In genomic region chr21:34543017-34543416, GRCh38 we compare ENCODE assay signal across 21 cellular contexts. TPM values are rescaled to one million over a fixed set of nuclear protein-coding genes. Genes with fewer than 3 reads are reported as not detected.
DNase-seq lines count a peak whose midpoint lies in the region; ATAC-seq, FAIRE-seq and TF ChIP-seq lines count a peak whose summit lies in the region.
"Had no signal": no experiment of that assay in that cellular context is flagged by ENCODE, and none has a peak within 500 bp of the region (broad histone marks: within the 10 kb centered on the region; RNA-seq: fewer than 3 reads in every experiment).

No MANE protein-coding gene starts in this region.

- H3K9me3 ChIP-seq in kidney (ENCODE audit: control insufficient read depth in 1 of 2, low read length in 2 of 2): peaks cover 0 to 3% of the 10 kb centered on the region in 2 donors

- ATAC-seq in stimulated activated memory B cell treated with anti-CD40 and anti-IgM and Interleukin-4, amounts not matched to agents 10 μg/mL and 1 μg/mL and 100 μg/mL, for 72 hours: no peak
- ATAC-seq in Right ventricle myocardium inferior: no peak

- DNase-seq in HFFc6 (no peak), kidney (no peak), cardiac septum (ENCODE audit: low spot score) (no peak), Right ventricle myocardium inferior (ENCODE audit: missing footprints) (no peak), SKM-1 treated with dmso at 0.1 percent for 144 hours (lab: John Stamatoyannopoulos, UW; ENCODE audit: unreplicated experiment) (no peak)
- no peak for DNase-seq in activated T-helper 2 cell treated with anti-CD3 and anti-CD28 coated beads, Interferon-gamma antibody, Interleukin-2, Interleukin-4, amounts not matched to agents 10 μg/mL and 5 μg/mL and 100 μg/mL, durations not matched to agents 14 hours and 24 hours and 36 hours (ENCODE audit: low spot score)
- DNase-seq in stimulated activated CD4-positive, alpha-beta T cell treated with anti-CD3 and anti-CD28 coated beads, Interleukin-12 subunit alpha, Interleukin-12 subunit beta, amount 100 ng/mL, for 4 hours: no peak
- DNase-seq: ACHN, C1 segment of cervical spinal cord, KG1, NCI-H1417, NCI-H187, NCI-H2227 treated with DMSO at 0.1 percent for 48 hours, NCI-H510A treated with DMSO at 0.1 percent for 48 hours, NCI-H82, RPMI8226, SIG-M5 had no signal

- no peak overlapping the region for H3K9ac ChIP-seq in kidney (ENCODE audit: low read length in 2 of 2)

- H3K27me3 Mint-ChIP-seq in HFFc6 (ENCODE audit: insufficient read depth): peaks cover 2% of the 10 kb centered on the region
- H3K27me3 Mint-ChIP-seq in activated T-helper 2 cell treated with anti-CD3 and anti-CD28 coated beads, Interferon-gamma antibody, Interleukin-2, Interleukin-4, amounts not matched to agents 10 μg/mL and 5 μg/mL and 100 μg/mL, durations not matched to agents 14 hours and 24 hours and 36 hours (ENCODE audit: low read depth): no peaks in the 10 kb centered on the region
- no peaks in the 10 kb centered on the region for H3K27me3 Mint-ChIP-seq in stimulated activated memory B cell treated with anti-CD40 and anti-IgM and Interleukin-4, amounts not matched to agents 10 μg/mL and 1 μg/mL and 100 μg/mL, for 72 hours

- intact Hi-C loops in activated T-helper 2 cell treated with anti-CD3 and anti-CD28 coated beads, Interferon-gamma antibody, Interleukin-2, Interleukin-4, amounts not matched to agents 10 μg/mL and 5 μg/mL and 100 μg/mL, durations not matched to agents 14 hours and 24 hours and 36 hours (cut with micrococcal nuclease): no loop called here
- intact Hi-C loops in kidney (cut with DNase I): no loop called here
- intact Hi-C loops in cardiac septum (cut with DNase I): no loop called here
- intact Hi-C loops in Right ventricle myocardium inferior (cut with DNase I): no loop called here

- H3K27ac ChIP-seq in kidney (ENCODE audit: low read depth in 2 of 2, low read length in 2 of 2): peak overlapping the region; percentile 51 to 88

- H3K27ac Mint-ChIP-seq in HFFc6: peak overlapping the region; percentile 12; the same call in 1 of the 2 replicates
- H3K27ac Mint-ChIP-seq in activated T-helper 2 cell treated with anti-CD3 and anti-CD28 coated beads, Interferon-gamma antibody, Interleukin-2, Interleukin-4, amounts not matched to agents 10 μg/mL and 5 μg/mL and 100 μg/mL, durations not matched to agents 14 hours and 24 hours and 36 hours: peak overlapping the region; percentile 28
- H3K27ac Mint-ChIP-seq in stimulated activated memory B cell treated with anti-CD40 and anti-IgM and Interleukin-4, amounts not matched to agents 10 μg/mL and 1 μg/mL and 100 μg/mL, for 72 hours: peak overlapping the region; percentile 60

- no peak overlapping the region for H3K4me3 ChIP-seq in kidney (ENCODE audit: low read length in 2 of 2)

- peaks cover 6% of the 10 kb centered on the region for H3K36me3 Mint-ChIP-seq in HFFc6 (ENCODE audit: low read depth)
- H3K36me3 Mint-ChIP-seq in activated T-helper 2 cell treated with anti-CD3 and anti-CD28 coated beads, Interferon-gamma antibody, Interleukin-2, Interleukin-4, amounts not matched to agents 10 μg/mL and 5 μg/mL and 100 μg/mL, durations not matched to agents 14 hours and 24 hours and 36 hours (ENCODE audit: low read depth): peaks cover 4% of the 10 kb centered on the region
- peaks cover 6% of the 10 kb centered on the region for H3K36me3 Mint-ChIP-seq in stimulated activated memory B cell treated with anti-CD40 and anti-IgM and Interleukin-4, amounts not matched to agents 10 μg/mL and 1 μg/mL and 100 μg/mL, for 72 hours

- peaks cover 6% of the 10 kb centered on the region for H3K9me3 Mint-ChIP-seq in HFFc6
- no peaks in the 10 kb centered on the region for H3K9me3 Mint-ChIP-seq in activated T-helper 2 cell treated with anti-CD3 and anti-CD28 coated beads, Interferon-gamma antibody, Interleukin-2, Interleukin-4, amounts not matched to agents 10 μg/mL and 5 μg/mL and 100 μg/mL, durations not matched to agents 14 hours and 24 hours and 36 hours
- peaks cover 3% of the 10 kb centered on the region for H3K9me3 Mint-ChIP-seq in stimulated activated memory B cell treated with anti-CD40 and anti-IgM and Interleukin-4, amounts not matched to agents 10 μg/mL and 1 μg/mL and 100 μg/mL, for 72 hours

- TF ChIP-seq CTCF in HFFc6 (IDR thresholded peaks at IDR 0.05): no peak
- TF ChIP-seq CTCF in kidney (IDR thresholded peaks at IDR 0.05; ENCODE audit: borderline replicate concordance, extremely low read depth, insufficient read depth): no peak

- peaks cover 58% of the 10 kb centered on the region for H3K4me1 Mint-ChIP-seq in HFFc6 (ENCODE audit: low read depth)
- H3K4me1 Mint-ChIP-seq in activated T-helper 2 cell treated with anti-CD3 and anti-CD28 coated beads, Interferon-gamma antibody, Interleukin-2, Interleukin-4, amounts not matched to agents 10 μg/mL and 5 μg/mL and 100 μg/mL, durations not matched to agents 14 hours and 24 hours and 36 hours (ENCODE audit: low read depth): peaks cover 30% of the 10 kb centered on the region
- H3K4me1 Mint-ChIP-seq in stimulated activated memory B cell treated with anti-CD40 and anti-IgM and Interleukin-4, amounts not matched to agents 10 μg/mL and 1 μg/mL and 100 μg/mL, for 72 hours: peaks cover 44% of the 10 kb centered on the region

- H3K4me3 Mint-ChIP-seq in HFFc6: no peak overlapping the region
- no peak overlapping the region for H3K4me3 Mint-ChIP-seq in activated T-helper 2 cell treated with anti-CD3 and anti-CD28 coated beads, Interferon-gamma antibody, Interleukin-2, Interleukin-4, amounts not matched to agents 10 μg/mL and 5 μg/mL and 100 μg/mL, durations not matched to agents 14 hours and 24 hours and 36 hours (ENCODE audit: low read depth)
- H3K4me3 Mint-ChIP-seq in stimulated activated memory B cell treated with anti-CD40 and anti-IgM and Interleukin-4, amounts not matched to agents 10 μg/mL and 1 μg/mL and 100 μg/mL, for 72 hours: no peak overlapping the region

- H3K4me1 ChIP-seq in kidney (ENCODE audit: control insufficient read depth in 1 of 2, insufficient read depth in 1 of 2, low read depth in 1 of 2, low read length in 2 of 2): peaks cover 15 to 29% of the 10 kb centered on the region in 2 donors

- no peaks in the 10 kb centered on the region for H3K36me3 ChIP-seq in kidney (ENCODE audit: control insufficient read depth in 1 of 2, insufficient read depth in 2 of 2, low read length in 2 of 2)

- FAIRE-seq in kidney (lab: Jason Lieb, UNC): no peak
- FAIRE-seq: G401.6, HepG2 had no signal

RNA-seq across cellular contexts. Expression of gene KCNE1, which starts 31.0 kb away (rescaled TPM):
- 1 to 10 TPM in 1 of 6 experiments, under 1 TPM in 5; 0.71 to 1.3 (median 0.85) TPM for total RNA-seq in HFFc6 (2021; fragmentation: NEBNext Ultra II Directional; extraction: Animal tissue kit (Norgen Biotek cat#: 25700))
- total RNA-seq in activated T-helper 2 cell treated with anti-CD3 and anti-CD28 coated beads, Interferon-gamma antibody, Interleukin-2, Interleukin-4, amounts not matched to agents 10 μg/mL and 5 μg/mL and 100 μg/mL, durations not matched to agents 14 hours and 24 hours and 36 hours: 0.37 and 0.46 TPM in 2 replicates
- total RNA-seq in kidney: 2.5 TPM
- 4.4 TPM for polyA plus RNA-seq in kidney (ENCODE audit: insufficient read depth, low read depth, low replicate concordance)
- total RNA-seq in cardiac septum: 17.7 TPM
- 5.5 TPM for total RNA-seq in Right ventricle myocardium inferior
- total RNA-seq: H4 had no signal
- polyA plus RNA-seq: HepG2 had no signal
